8 cellular contexts compared by ENCODE assay signal in the genomic region with DNA sequence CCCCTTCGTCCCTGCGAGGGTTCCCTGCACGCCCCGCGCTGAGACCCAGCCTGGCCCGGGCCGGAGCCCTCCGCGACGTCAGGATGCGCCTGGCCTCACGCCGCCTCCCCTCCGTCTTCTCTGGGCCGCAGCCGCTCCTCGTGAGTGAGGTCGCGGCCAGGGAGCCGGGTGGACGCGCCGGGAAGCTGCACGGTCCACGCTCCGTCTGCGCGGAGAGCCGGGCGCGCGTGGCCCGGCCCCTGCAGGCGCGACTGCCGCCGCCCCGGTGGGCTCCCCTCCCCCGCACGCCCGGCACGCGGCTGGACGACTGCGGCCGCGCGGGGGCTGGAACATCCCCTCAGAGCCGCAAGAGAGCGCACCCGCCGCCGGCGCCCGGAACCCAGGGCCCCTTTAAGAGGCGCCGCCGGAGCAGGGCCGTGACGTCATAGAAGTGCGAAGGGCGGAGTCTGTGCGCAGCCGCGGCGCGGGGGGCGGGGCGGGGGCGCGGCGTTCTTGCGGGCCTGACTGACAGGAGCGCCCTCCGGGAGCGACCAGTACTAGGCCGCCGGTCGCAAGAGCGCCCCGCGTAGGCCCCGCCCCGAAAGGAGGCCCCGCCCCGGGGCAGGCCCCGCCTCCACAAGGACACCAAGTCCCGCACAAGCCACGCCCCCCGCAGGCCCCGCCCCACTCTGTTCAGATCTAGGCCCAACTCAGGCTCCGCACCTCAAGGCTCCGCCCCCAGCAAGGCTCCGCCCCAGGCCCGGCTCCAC. TPM values are rescaled to one million over a fixed set of nuclear protein-coding genes. Genes with fewer than 3 reads are reported as not detected.
DNase-seq lines count a peak whose midpoint lies in the region; ATAC-seq and TF ChIP-seq lines count a peak whose summit lies in the region.

No MANE protein-coding gene starts in this region.

- peak overlapping the region; percentile 67 for H3K4me3 ChIP-seq in GM12865 (ENCODE audit: low read depth, low read length)
- H3K4me3 ChIP-seq in adrenal gland = peak overlapping the region in 2 of 4 donors; percentile 52 to 78
- H3K4me3 ChIP-seq in heart right ventricle = peak overlapping the region; percentile 52 to 86 (median 72)
- peak overlapping the region; percentile 80 for H3K4me3 ChIP-seq in upper lobe of right lung

- peak; percentile 19 for TF ChIP-seq CTCF in GM12865 (IDR thresholded peaks at IDR 0.05; ENCODE audit: insufficient read depth, low read depth, low read length, missing control alignments)
- TF ChIP-seq CTCF in adrenal gland (IDR thresholded peaks at IDR 0.05) = peak in 3 of 6 experiments; percentile 35 to 52 (median 41)
- TF ChIP-seq CTCF in heart right ventricle (IDR thresholded peaks at IDR 0.05) = peak; percentile 22 to 65 (median 44)
- peak; percentile 40 for TF ChIP-seq CTCF in upper lobe of right lung (IDR thresholded peaks at IDR 0.05)

- peak; percentile 99 for DNase-seq in GM12865 (ENCODE audit: low read depth)
- peak; percentile 98 for DNase-seq in NCI-H1092 treated with DMSO at 0.1 percent for 48 hours (lab: John Stamatoyannopoulos, UW)
- peak; percentile 94 for DNase-seq in SW480 (ENCODE audit: low spot score)
- peak; percentile 100 for DNase-seq in adrenal gland
- peak; percentile 100 for DNase-seq in heart right ventricle
- DNase-seq in posterior vena cava (ENCODE audit: low spot score) = peak; percentile 100
- peak; percentile 100 for DNase-seq in upper lobe of right lung

- H3K36me3 ChIP-seq in adrenal gland (replicated peaks in 1 of 2) = no peaks in the 10 kb centered on the region
- no peaks in the 10 kb centered on the region for H3K36me3 ChIP-seq in heart right ventricle
- H3K36me3 ChIP-seq in upper lobe of right lung = no peaks in the 10 kb centered on the region

- H3K27ac ChIP-seq in adrenal gland (peak overlapping the region in 4 of 5 donors; percentile 74 to 90 (median 82)), heart right ventricle (peak overlapping the region; percentile 75 to 97 (median 90)), upper lobe of right lung (peak overlapping the region; percentile 82)

- H3K4me1 ChIP-seq in adrenal gland (replicated peaks in 1 of 2) (peaks cover 26 to 46% of the 10 kb centered on the region in 2 donors), heart right ventricle (peaks cover 24 to 56% (median 54%) of the 10 kb centered on the region in 9 donors), upper lobe of right lung (peaks cover 38% of the 10 kb centered on the region)

- ATAC-seq in HG02642 (IDR thresholded peaks at IDR 0.05; ENCODE audit: poor library complexity, unreplicated experiment) (peak; percentile 86), heart right ventricle (peak; percentile 94 to 97 (median 95)), upper lobe of right lung (peak; percentile 95)

- intact Hi-C loops in adrenal gland (cut with DNase I) = loop anchor here in 1 of 2 donors (5.0 kb wide), 1 partner anchor 80 kb away; no protein-coding TSS in a partner anchor
- intact Hi-C loops in heart right ventricle (cut with DNase I) = loop anchor here in 8 of 10 donors (1.0 to 10.0 kb wide), 15 partner anchors 18 to 100 kb away; no protein-coding TSS in a partner anchor
- intact Hi-C loops in posterior vena cava (cut with DNase I) = loop anchor here in 1 of 2 donors (1.0 to 10.0 kb wide), 2 partner anchors 21 to 832 kb away; no protein-coding TSS in a partner anchor
- intact Hi-C loops in upper lobe of right lung (cut with DNase I) = no loop called here

- TF ChIP-seq POLR2A in adrenal gland (IDR thresholded peaks at IDR 0.05) = peak; percentile 47 to 58

- H3K27me3 ChIP-seq in adrenal gland = no peaks in the 10 kb centered on the region
- no peaks in the 10 kb centered on the region for H3K27me3 ChIP-seq in heart right ventricle
- H3K27me3 ChIP-seq in upper lobe of right lung = no peaks in the 10 kb centered on the region

- 0% methylated on average over 8 to 95 of the region's 95 CpGs for WGBS in adrenal gland, 4 donors
- WGBS in heart right ventricle, 2 donors = 0% methylated on average over 43 to 95 of the region's 95 CpGs

- H3K9me3 ChIP-seq in adrenal gland (replicated peaks in 1 of 3) (no peaks in the 10 kb centered on the region), heart right ventricle (peaks cover 0 to 3% (median 0%) of the 10 kb centered on the region in 11 donors), upper lobe of right lung (no peaks in the 10 kb centered on the region)

RNA-seq across cellular contexts. Expression of gene INPP5A, which starts 0.4 kb away (rescaled TPM):
- total RNA-seq in adrenal gland (10 to 100 TPM; 25.9 to 62.9 (median 42.6) TPM), heart right ventricle (100 to 1,000 TPM in 8 of 10 donors, 10 to 100 TPM in 2; 92.6 to 122 (median 109) TPM), posterior vena cava (100 to 1,000 TPM in 1 of 2 donors, 10 to 100 TPM in 1; 65.2 to 102 TPM), upper lobe of right lung (38.3 TPM)
- polyA plus RNA-seq in adrenal gland (10 to 100 TPM; 13.5 to 15.3 (median 14.1) TPM), heart right ventricle (10 to 100 TPM; 30.4 to 45.1 TPM)
